ENCODE assay signal across 1 cellular context in the genomic region with DNA sequence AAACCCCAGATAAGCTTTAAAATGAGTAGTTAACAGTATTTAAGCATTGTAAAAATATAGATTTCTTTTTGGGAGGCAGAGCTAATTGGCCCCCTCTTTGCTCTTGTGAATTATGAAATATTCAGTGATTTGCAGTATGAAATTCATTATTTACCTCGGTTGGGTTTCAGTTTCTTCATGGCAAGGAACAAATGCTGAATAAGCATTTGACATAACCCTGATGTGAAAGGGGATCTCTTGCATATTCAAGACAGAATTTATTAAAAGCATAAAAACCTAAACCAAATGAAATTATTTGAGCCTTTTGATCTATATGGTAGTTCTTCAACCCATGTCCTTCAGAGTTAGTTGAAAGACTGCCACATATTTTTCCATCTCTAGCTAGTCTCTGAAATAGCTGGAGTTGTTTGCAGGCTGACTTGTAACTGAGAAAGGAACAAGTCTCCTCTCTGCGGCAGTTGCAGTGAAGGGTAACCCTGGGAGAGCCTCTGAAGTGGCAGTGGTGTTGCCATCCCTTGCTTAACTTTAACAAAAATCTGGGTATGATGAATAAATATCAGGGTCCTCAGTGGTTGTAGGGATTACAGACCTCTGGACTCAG.
TF ChIP-seq lines count a peak whose summit lies in the region.

No MANE protein-coding gene starts in this region.

TF ChIP-seq in A549, 52 proteins besides CTCF, POLR2A, EP300 and RAD21:
- TF ChIP-seq CHD2 (IDR thresholded peaks at IDR 0.05; ENCODE audit: low read length, partially characterized antibody) = no peak
- TF ChIP-seq MAFK (IDR thresholded peaks at IDR 0.05; ENCODE audit: partially characterized antibody) = peak; percentile 74
